Comparison of ENCODE assay signal across 8 cellular contexts in genomic region chr19:18433039-18433691, GRCh38. TPM values are rescaled to one million over a fixed set of nuclear protein-coding genes. Genes with fewer than 3 reads are reported as not detected.
DNase-seq lines count a peak whose midpoint lies in the region; ATAC-seq, FAIRE-seq and TF ChIP-seq lines count a peak whose summit lies in the region.

No MANE protein-coding gene starts in this region.

- H3K9me3 ChIP-seq in astrocyte (ENCODE audit: insufficient read depth, low read depth, low read length) (no peaks in the 10 kb centered on the region), left lung (no peaks in the 10 kb centered on the region)

- H3K27me3 ChIP-seq in astrocyte (ENCODE audit: insufficient read depth, low read length) (no peaks in the 10 kb centered on the region), left lung (peaks cover 0 to 61% of the 10 kb centered on the region in 2 donors)

- H3K27me3 Mint-ChIP-seq in astrocyte (ENCODE audit: low read depth, unreplicated experiment) = no peaks in the 10 kb centered on the region

- peak overlapping the region; percentile 85 for H3K4me2 ChIP-seq in astrocyte (ENCODE audit: low read length)

- peak; percentile 43 for DNase-seq in stimulated activated CD4-positive, alpha-beta T cell treated with anti-CD3 and anti-CD28 coated beads, Interleukin-4, amount 100 ng/mL, for 1 hour
- no peak for DNase-seq in stimulated activated CD4-positive, alpha-beta T cell treated with anti-CD3 and anti-CD28 coated beads, Interleukin-12 subunit alpha, Interleukin-12 subunit beta, amount 100 ng/mL, for 4 hours
- DNase-seq in astrocyte (ENCODE audit: low read depth) = no peak
- no peak for DNase-seq in left lung
- DNase-seq in NOMO-1 treated with dmso at 0.1 percent for 144 hours (lab: John Stamatoyannopoulos, UW; ENCODE audit: unreplicated experiment) = no peak
- no peak for DNase-seq in activated effector memory CD4-positive, alpha-beta T cell treated with anti-CD3 and anti-CD28 coated beads, Interleukin-2, amount 50 U/mL, for 16 hours
- no peak for DNase-seq in NCI-H2029 (lab: John Stamatoyannopoulos, UW)

- H3K36me3 Mint-ChIP-seq in astrocyte (ENCODE audit: low read depth, unreplicated experiment) = peaks cover 3% of the 10 kb centered on the region

- H3K4me1 Mint-ChIP-seq in astrocyte (ENCODE audit: low read depth, unreplicated experiment) = peaks cover 4% of the 10 kb centered on the region

- no peak overlapping the region for H3K27ac Mint-ChIP-seq in astrocyte (ENCODE audit: unreplicated experiment)

- peak overlapping the region; percentile 63 for H3K9ac ChIP-seq in astrocyte (ENCODE audit: low read length)

- no peak for FAIRE-seq in astrocyte (lab: Jason Lieb, UNC)

- H3K36me3 ChIP-seq in astrocyte (ENCODE audit: insufficient read depth, low read length) = no peaks in the 10 kb centered on the region
- peaks cover 0 to 15% of the 10 kb centered on the region in 2 donors for H3K36me3 ChIP-seq in left lung

- peaks cover 19% of the 10 kb centered on the region for H3K79me2 ChIP-seq in astrocyte (ENCODE audit: insufficient read depth, low read length)

- TF ChIP-seq CTCF in astrocyte (IDR thresholded peaks at IDR 0.05; ENCODE audit: insufficient read depth, low read depth, low read length) (no peak), left lung (IDR thresholded peaks at IDR 0.05) (no peak)

- ATAC-seq in left lung (peak; percentile 1), GM19397 (IDR thresholded peaks at IDR 0.05; ENCODE audit: unreplicated experiment) (no peak)

- no peak overlapping the region for H2AFZ ChIP-seq in astrocyte (ENCODE audit: low read depth, low read length)

- H3K4me1 ChIP-seq in astrocyte (ENCODE audit: insufficient read depth, low read length) (peaks cover 43% of the 10 kb centered on the region), left lung (peaks cover 15 to 63% of the 10 kb centered on the region in 2 donors)

- no peak overlapping the region for H3K4me3 Mint-ChIP-seq in astrocyte (ENCODE audit: unreplicated experiment)

- intact Hi-C loops in left lung (cut with DNase I) = no loop called here

- H4K20me1 ChIP-seq in astrocyte (ENCODE audit: insufficient read depth, low read length) = peaks cover 11% of the 10 kb centered on the region

- H3K4me3 ChIP-seq in astrocyte (ENCODE audit: insufficient read depth, low read depth, low read length) (peak overlapping the region; percentile 44), left lung (peak overlapping the region; percentile 36 to 37)

- H3K9me3 Mint-ChIP-seq in astrocyte (ENCODE audit: unreplicated experiment) = no peaks in the 10 kb centered on the region

- no peak overlapping the region for H3K27ac ChIP-seq in astrocyte (ENCODE audit: low read depth, low read length)
- H3K27ac ChIP-seq in left lung = peak overlapping the region in 1 of 2 donors; percentile 19

RNA-seq across cellular contexts. Expression of gene ISYNA1, which starts 4.8 kb away (rescaled TPM):
- total RNA-seq in astrocyte = 128 and 153 TPM in 2 replicates
- 10 to 100 TPM; 22.8 to 43.9 TPM for total RNA-seq in left lung

RNA-seq across cellular contexts. Expression of gene SSBP4, which starts 14.0 kb away (rescaled TPM):
- total RNA-seq in astrocyte = 51.2 and 56.6 TPM in 2 replicates
- 10 to 100 TPM; 49.8 to 79.9 TPM for total RNA-seq in left lung

RNA-seq across cellular contexts. Expression of gene LRRC25, which starts 35.7 kb away (rescaled TPM):
- total RNA-seq in astrocyte = not detected in 2 replicates
- total RNA-seq in left lung = 10 to 100 TPM; 14.4 to 53.7 TPM

RNA-seq across cellular contexts. Expression of gene GDF15, which starts 47.2 kb away (rescaled TPM):
- total RNA-seq in astrocyte (20.5 and 23.2 TPM in 2 replicates), left lung (100 to 1,000 TPM in 1 of 2 donors, 10 to 100 TPM in 1; 99.0 to 180 TPM)

Comparison
In these comparisons a context has a peak if more than half of its experiments do, and no peak if none do; other contexts are left out.
1. RNA of gene LRRC25, which starts 35.7 kb away (total RNA-seq): 14.4 to 53.7 TPM in left lung; not detected in astrocyte; every median in the first group is over 10 times any median in the second.